16 cellular contexts compared by ENCODE assay signal in genomic region chr3:128550471-128551126, GRCh38.
"Had no signal": no experiment of that assay in that cellular context is flagged by ENCODE, and none has a peak within 500 bp of the region (broad histone marks: within the 10 kb centered on the region; RNA-seq: fewer than 3 reads in every experiment).

No MANE protein-coding gene starts in this region.

- ATAC-seq: activated CD4-positive, CD25-positive, alpha-beta regulatory T cell treated with anti-CD3 and anti-CD28 coated beads, Interleukin-2, amount 50 U/mL, for 24 hours; activated T-cell treated with anti-CD3 and anti-CD28 coated beads, Interleukin-2, amount 50 U/mL, for 4 hours had no signal

- DNase-seq: activated effector memory CD4-positive, alpha-beta T cell treated with Interleukin-2 at 50 U/mL for 16 hours; activated T-cell treated with anti-CD3 and anti-CD28 coated beads, Interleukin-2, amount 50 U/mL, for 4 hours; amniotic stem cell; colonic mucosa; effector CD4-positive, alpha-beta T cell; foreskin fibroblast; kidney glomerular epithelial cell; SK-N-SH; stimulated activated CD4-positive, alpha-beta T cell treated with anti-CD3 and anti-CD28 coated beads, Interleukin-2, amount 100 ng/mL, for 48 hours; stimulated activated naive CD4-positive, alpha-beta T cell treated with Interleukin-2 at 50 U/mL for 16 hours; T-helper 1 cell; T1000 had no signal

- H3K27ac Mint-ChIP-seq: activated naive CD8-positive, alpha-beta T cell had no signal

- H3K27ac ChIP-seq: colonic mucosa had no signal

- H3K4me3 ChIP-seq: colonic mucosa, lung had no signal

- H3K36me3 ChIP-seq: colonic mucosa had no signal

- H3K4me1 ChIP-seq: colonic mucosa, parathyroid adenoma had no signal

- H3K36me3 Mint-ChIP-seq: activated naive CD8-positive, alpha-beta T cell had no signal

- H3K4me3 Mint-ChIP-seq: activated naive CD8-positive, alpha-beta T cell; activated T-cell treated with anti-CD3 and anti-CD28 coated beads, Interleukin-2, amount 50 U/mL, for 4 hours had no signal

- H3K9me3 Mint-ChIP-seq: activated T-cell treated with anti-CD3 and anti-CD28 coated beads, Interleukin-2, amount 50 U/mL, for 4 hours had no signal

- H3K9me3 ChIP-seq: colonic mucosa, SK-N-SH had no signal
